26 cellular contexts compared by ENCODE assay signal in the genomic region with DNA sequence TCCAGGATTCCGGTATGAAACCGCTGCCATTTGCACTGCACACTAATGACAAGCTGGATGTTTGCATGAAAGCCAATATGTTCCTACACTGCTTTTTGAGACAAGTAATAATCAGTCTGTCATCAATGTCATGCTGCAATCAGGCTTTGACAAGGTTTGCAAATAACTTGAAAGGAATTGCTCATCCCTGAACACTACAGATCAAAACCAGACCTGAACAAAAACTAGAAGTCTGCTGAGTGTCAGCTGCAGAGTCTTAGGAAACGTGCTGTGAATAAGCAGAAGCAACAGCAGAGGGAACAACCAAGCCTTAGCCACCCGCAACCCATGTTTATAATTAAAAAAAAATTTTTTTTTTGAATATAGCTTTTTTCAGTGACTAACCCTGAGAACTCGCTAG.
DNase-seq lines count a peak whose midpoint lies in the region; ATAC-seq and TF ChIP-seq lines count a peak whose summit lies in the region.
"Had no signal": no experiment of that assay in that cellular context is flagged by ENCODE, and none has a peak within 500 bp of the region (broad histone marks: within the 10 kb centered on the region; RNA-seq: fewer than 3 reads in every experiment).

No MANE protein-coding gene starts in this region.

- no peaks in the 10 kb centered on the region for H3K9me2 ChIP-seq in neural cell (ENCODE audit: insufficient read depth, low read length)

- H3K9me3 ChIP-seq in OCI-LY3 (ENCODE audit: insufficient read depth, low read length) (no peaks in the 10 kb centered on the region), neural cell (ENCODE audit: low read length) (no peaks in the 10 kb centered on the region)

- peak overlapping the region; percentile 10 for H3K4me2 ChIP-seq in OCI-LY3 (ENCODE audit: low read length)
- H3K4me2 ChIP-seq in neural cell (ENCODE audit: low read length) = no peak overlapping the region

- no peak for TF ChIP-seq RAD21 in neural cell (conservative IDR thresholded peaks at IDR 0.05)

- intact Hi-C loops in CD14-positive monocyte (cut with micrococcal nuclease) = no loop called here

- H3K27ac ChIP-seq in OCI-LY3 (ENCODE audit: low read length) (no peak overlapping the region), neural cell (ENCODE audit: low read length) (no peak overlapping the region)
- H3K27ac ChIP-seq: HL-60 had no signal

- TF ChIP-seq CTCF in AG10803 (conservative IDR thresholded peaks at IDR 0.05; ENCODE audit: low read length) (no peak), OCI-LY3 (IDR thresholded peaks at IDR 0.05; ENCODE audit: low read depth, low read length) (no peak), neural cell (IDR thresholded peaks at IDR 0.05; ENCODE audit: poor library complexity, severe bottlenecking) (no peak), CD14-positive monocyte (IDR thresholded peaks at IDR 0.05) (no peak)

- H3K36me3 Mint-ChIP-seq in CD14-positive monocyte = no peaks in the 10 kb centered on the region

- no peak overlapping the region for H3K27ac Mint-ChIP-seq in CD14-positive monocyte
- H3K27ac Mint-ChIP-seq: CD4-positive, alpha-beta T cell had no signal

- ATAC-seq in HG03457 (IDR thresholded peaks at IDR 0.05; ENCODE audit: unreplicated experiment) (no peak), GM21786 (IDR thresholded peaks at IDR 0.05; ENCODE audit: unreplicated experiment) (no peak)
- ATAC-seq: GM12878, HepG2, K562, SK-N-SH treated with all-trans-retinoic acid at 6 μM for 48 hours had no signal

- H3K27me3 Mint-ChIP-seq in CD14-positive monocyte (ENCODE audit: low read depth in 3 of 3) = no peaks in the 10 kb centered on the region
- H3K27me3 Mint-ChIP-seq: CD4-positive, alpha-beta T cell had no signal

- H3K27me3 ChIP-seq in OCI-LY3 (ENCODE audit: low read depth, low read length) = no peaks in the 10 kb centered on the region
- H3K27me3 ChIP-seq in neural cell (ENCODE audit: insufficient read depth, low read depth, low read length) = peaks cover 3% of the 10 kb centered on the region

- peak; percentile 39 for DNase-seq in AG10803 (ENCODE audit: low read depth)
- DNase-seq in fibroblast of gingiva (ENCODE audit: low read depth) = peak; percentile 27
- DNase-seq in CD14-positive monocyte (ENCODE audit: low spot score) = no peak
- DNase-seq in cerebellum (ENCODE audit: low spot score) = no peak
- DNase-seq: CD4-positive, alpha-beta T cell; COR-L47; DMS 273 treated with DMSO at 0.1 percent for 48 hours; DMS79 treated with DMSO at 0.1 percent for 48 hours; H7; MM.1S; NCI-H1048; NCI-H1417 treated with DMSO at 0.1 percent for 48 hours; NCI-H187; NCI-H2107; NCI-H510A; NCI-H748 treated with DMSO at 0.1 percent for 48 hours; SIG-M5 had no signal

- H3K9me3 Mint-ChIP-seq in CD14-positive monocyte = peaks cover 0 to 5% (median 0%) of the 10 kb centered on the region in 7 donors

- no peak overlapping the region for H2AFZ ChIP-seq in OCI-LY3 (ENCODE audit: low read depth, low read length)
- no peak overlapping the region for H2AFZ ChIP-seq in neural cell (ENCODE audit: low read depth, low read length)

- H3K36me3 ChIP-seq in OCI-LY3 (replicated peaks; ENCODE audit: low read depth, low read length) (no peaks in the 10 kb centered on the region), neural cell (ENCODE audit: insufficient read depth, low read length) (no peaks in the 10 kb centered on the region)

- H3K4me3 ChIP-seq in AG10803 (ENCODE audit: low read length) (no peak overlapping the region), OCI-LY3 (ENCODE audit: low read length) (no peak overlapping the region), neural cell (ENCODE audit: low read length) (no peak overlapping the region)
- H3K4me3 ChIP-seq: GM12878, K562 had no signal

- peak; percentile 97 for TF ChIP-seq EP300 in neural cell (conservative IDR thresholded peaks at IDR 0.05; ENCODE audit: poor library complexity, severe bottlenecking)

- H3F3A ChIP-seq in neural cell (ENCODE audit: insufficient read depth, low read length, poor library complexity, severe bottlenecking) = no peaks in the 10 kb centered on the region

- H4K20me1 ChIP-seq in OCI-LY3 (ENCODE audit: insufficient read depth, low read length) (no peaks in the 10 kb centered on the region), neural cell (ENCODE audit: insufficient read depth) (no peaks in the 10 kb centered on the region)

- H3K4me1 ChIP-seq in OCI-LY3 (ENCODE audit: low read length) = peaks cover 3% of the 10 kb centered on the region; the same call in 1 of the 2 replicates

- no peak overlapping the region for H3K4me3 Mint-ChIP-seq in CD14-positive monocyte
- H3K4me3 Mint-ChIP-seq: CD4-positive, alpha-beta T cell had no signal

- no peak overlapping the region for H3K9ac ChIP-seq in OCI-LY3 (ENCODE audit: low read length)
- no peak overlapping the region for H3K9ac ChIP-seq in neural cell (ENCODE audit: low read length)

- no peaks in the 10 kb centered on the region for H3K4me1 Mint-ChIP-seq in CD14-positive monocyte

- H3K79me2 ChIP-seq in OCI-LY3 (ENCODE audit: low read length) (no peaks in the 10 kb centered on the region), neural cell (replicated peaks; ENCODE audit: insufficient read depth, low read length) (no peaks in the 10 kb centered on the region)

TF ChIP-seq in neural cell, 6 proteins besides CTCF, POLR2A, EP300 and RAD21:
- no peak for TF ChIP-seq EZH2 (IDR thresholded peaks at IDR 0.05; ENCODE audit: borderline replicate concordance, insufficient read depth, low read length, poor library complexity, severe bottlenecking)
- TF ChIP-seq, protein P1, sequence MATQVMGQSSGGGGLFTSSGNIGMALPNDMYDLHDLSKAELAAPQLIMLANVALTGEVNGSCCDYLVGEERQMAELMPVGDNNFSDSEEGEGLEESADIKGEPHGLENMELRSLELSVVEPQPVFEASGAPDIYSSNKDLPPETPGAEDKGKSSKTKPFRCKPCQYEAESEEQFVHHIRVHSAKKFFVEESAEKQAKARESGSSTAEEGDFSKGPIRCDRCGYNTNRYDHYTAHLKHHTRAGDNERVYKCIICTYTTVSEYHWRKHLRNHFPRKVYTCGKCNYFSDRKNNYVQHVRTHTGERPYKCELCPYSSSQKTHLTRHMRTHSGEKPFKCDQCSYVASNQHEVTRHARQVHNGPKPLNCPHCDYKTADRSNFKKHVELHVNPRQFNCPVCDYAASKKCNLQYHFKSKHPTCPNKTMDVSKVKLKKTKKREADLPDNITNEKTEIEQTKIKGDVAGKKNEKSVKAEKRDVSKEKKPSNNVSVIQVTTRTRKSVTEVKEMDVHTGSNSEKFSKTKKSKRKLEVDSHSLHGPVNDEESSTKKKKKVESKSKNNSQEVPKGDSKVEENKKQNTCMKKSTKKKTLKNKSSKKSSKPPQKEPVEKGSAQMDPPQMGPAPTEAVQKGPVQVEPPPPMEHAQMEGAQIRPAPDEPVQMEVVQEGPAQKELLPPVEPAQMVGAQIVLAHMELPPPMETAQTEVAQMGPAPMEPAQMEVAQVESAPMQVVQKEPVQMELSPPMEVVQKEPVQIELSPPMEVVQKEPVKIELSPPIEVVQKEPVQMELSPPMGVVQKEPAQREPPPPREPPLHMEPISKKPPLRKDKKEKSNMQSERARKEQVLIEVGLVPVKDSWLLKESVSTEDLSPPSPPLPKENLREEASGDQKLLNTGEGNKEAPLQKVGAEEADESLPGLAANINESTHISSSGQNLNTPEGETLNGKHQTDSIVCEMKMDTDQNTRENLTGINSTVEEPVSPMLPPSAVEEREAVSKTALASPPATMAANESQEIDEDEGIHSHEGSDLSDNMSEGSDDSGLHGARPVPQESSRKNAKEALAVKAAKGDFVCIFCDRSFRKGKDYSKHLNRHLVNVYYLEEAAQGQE (IDR thresholded peaks at IDR 0.05; ENCODE audit: borderline replicate concordance) = peak; percentile 39
- no peak for TF ChIP-seq MXI1 (conservative IDR thresholded peaks at IDR 0.05; ENCODE audit: poor library complexity, severe bottlenecking)
- no peak for TF ChIP-seq SMC3 (conservative IDR thresholded peaks at IDR 0.05; ENCODE audit: poor library complexity)
- no peak for TF ChIP-seq TAF1 (IDR thresholded peaks at IDR 0.05; ENCODE audit: low read depth)
- peak; percentile 100 for TF ChIP-seq POLR2AphosphoS5 (IDR thresholded peaks at IDR 0.05)

Comparison
In these comparisons a context has a peak if more than half of its experiments do, and no peak if none do; other contexts are left out.
1. DNase-seq: peak in AG10803 (single experiment) and fibroblast of gingiva (single experiment); none in CD14-positive monocyte (single experiment) and cerebellum (single experiment).